ENCODE assay signal across 10 cellular contexts in the genomic region with DNA sequence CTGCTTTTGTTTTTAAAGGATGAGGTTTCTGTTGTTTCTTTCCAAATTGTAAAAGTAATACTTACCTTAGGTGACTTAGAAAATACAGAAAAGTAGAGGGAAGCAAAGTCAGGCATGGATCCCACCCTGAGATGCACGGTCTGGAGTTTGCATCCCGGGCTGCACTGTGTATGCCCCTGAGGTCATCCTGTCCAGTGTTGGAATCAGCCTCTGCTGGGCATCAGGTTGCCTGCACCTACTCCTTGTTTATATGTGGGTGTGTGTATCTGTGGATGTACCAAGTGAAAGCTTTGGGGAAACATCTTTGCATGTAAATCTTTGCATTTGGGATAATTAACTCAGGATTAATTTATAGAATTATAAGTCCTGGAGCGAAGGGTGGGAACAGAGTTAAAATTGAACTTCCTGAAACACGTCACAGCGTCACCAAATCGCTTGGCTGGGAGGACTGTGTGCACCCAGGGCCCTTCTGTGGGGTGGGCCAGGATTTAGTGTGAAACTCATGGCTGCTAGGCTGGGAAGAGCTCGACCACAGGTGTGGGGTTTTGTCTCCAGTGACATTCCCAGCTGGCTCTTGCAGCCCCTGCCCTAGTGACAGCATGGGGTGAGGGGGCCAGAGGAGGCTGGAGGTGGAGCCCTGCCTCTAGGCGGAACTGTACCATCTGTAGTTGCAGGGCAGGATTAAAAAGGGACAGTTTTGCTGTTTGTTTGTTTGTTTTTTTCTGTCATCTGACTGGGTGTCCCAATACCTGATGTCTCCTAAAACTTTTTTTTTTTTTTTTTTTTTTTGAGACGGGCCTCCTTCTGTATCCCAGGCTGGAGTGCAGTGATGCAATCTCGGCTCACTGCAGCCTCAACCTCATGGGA. TPM values are rescaled to one million over a fixed set of nuclear protein-coding genes. Genes with fewer than 3 reads are reported as not detected.
DNase-seq lines count a peak whose midpoint lies in the region; ATAC-seq and TF ChIP-seq lines count a peak whose summit lies in the region.
"Had no signal": no experiment of that assay in that cellular context is flagged by ENCODE, and none has a peak within 500 bp of the region (broad histone marks: within the 10 kb centered on the region; RNA-seq: fewer than 3 reads in every experiment).

No MANE protein-coding gene starts in this region.

- TF ChIP-seq CTCF in WERI-Rb-1 (IDR thresholded peaks at IDR 0.05; ENCODE audit: low read depth, low read length) (no peak), hepatocyte (IDR thresholded peaks at IDR 0.05; ENCODE audit: poor library complexity) (no peak)

- peak overlapping the region; percentile 71 for H3K4me2 ChIP-seq in hepatocyte

- WGBS in hepatocyte (ENCODE audit: low lambda C conversion rate, missing lambda C conversion rate), result 88% methylated on average over 10 of the region's 10 CpGs

- H3K27me3 ChIP-seq in WERI-Rb-1 (ENCODE audit: insufficient read depth, low read depth, severe bottlenecking), result no peaks in the 10 kb centered on the region
- H3K27me3 ChIP-seq in hepatocyte, result no peaks in the 10 kb centered on the region

- H2AFZ ChIP-seq in hepatocyte, result no peak overlapping the region

- peaks cover 96% of the 10 kb centered on the region for H3K79me2 ChIP-seq in hepatocyte

- H3K4me3 ChIP-seq in WERI-Rb-1 (ENCODE audit: low read depth, low read length), result no peak overlapping the region
- H3K4me3 ChIP-seq in hepatocyte, result no peak overlapping the region
- H3K4me3 ChIP-seq in skin epidermis, result no peak overlapping the region

- no peaks in the 10 kb centered on the region for H3K9me3 ChIP-seq in WERI-Rb-1 (ENCODE audit: severe bottlenecking)
- H3K9me3 ChIP-seq in hepatocyte (ENCODE audit: low read depth), result no peaks in the 10 kb centered on the region

- H3K9me2 ChIP-seq in hepatocyte (replicated peaks; ENCODE audit: insufficient read depth), result no peaks in the 10 kb centered on the region

- H3K36me3 ChIP-seq in WERI-Rb-1 (peaks cover 9% of the 10 kb centered on the region), hepatocyte (replicated peaks; ENCODE audit: insufficient read depth, low read depth) (no peaks in the 10 kb centered on the region)

- H4K20me1 ChIP-seq in hepatocyte (ENCODE audit: insufficient read depth, poor library complexity, severe bottlenecking), result peaks cover 31% of the 10 kb centered on the region

- H3K27ac ChIP-seq in WERI-Rb-1, result peak overlapping the region; percentile 85
- H3K27ac ChIP-seq in hepatocyte, result peak overlapping the region; percentile 95
- peak overlapping the region in 19 of 21 experiments; percentile 64 to 98 (median 90) for H3K27ac ChIP-seq in skin epidermis

- DNase-seq in H4 (ENCODE audit: low spot score) (peak; percentile 61), WERI-Rb-1 (no peak), hepatocyte (ENCODE audit: low spot score) (no peak), NCI-H1930 (lab: John Stamatoyannopoulos, UW) (no peak)
- no peak for DNase-seq in activated CD4-positive, alpha-beta T cell treated with anti-CD3 and anti-CD28 coated beads, Interleukin-2, amount 50 U/mL, for 4 hours
- DNase-seq: NCI-H1694 treated with DMSO at 0.1 percent for 48 hours, T-cell had no signal

- ATAC-seq in HG02642 (IDR thresholded peaks at IDR 0.05; ENCODE audit: poor library complexity, unreplicated experiment) (no peak), GM19035 (IDR thresholded peaks at IDR 0.05; ENCODE audit: unreplicated experiment) (no peak)
- ATAC-seq: T-cell had no signal

- H3K4me1 ChIP-seq in hepatocyte (ENCODE audit: insufficient read depth), result peaks cover 66% of the 10 kb centered on the region

RNA-seq across cellular contexts. Expression of gene GTF2IRD1, which starts 28.0 kb away (rescaled TPM):
- 5.9 and 13.0 TPM in 2 replicates for total RNA-seq in H4 (2014; rRNA removed; shearing (Covaris generic))
- total RNA-seq in hepatocyte, result 27.8 and 34.9 TPM in 2 replicates
- polyA plus RNA-seq in hepatocyte, result 39.6 and 46.7 TPM in 2 replicates
